ENCODE assay signal across 8 cellular contexts in the genomic region with DNA sequence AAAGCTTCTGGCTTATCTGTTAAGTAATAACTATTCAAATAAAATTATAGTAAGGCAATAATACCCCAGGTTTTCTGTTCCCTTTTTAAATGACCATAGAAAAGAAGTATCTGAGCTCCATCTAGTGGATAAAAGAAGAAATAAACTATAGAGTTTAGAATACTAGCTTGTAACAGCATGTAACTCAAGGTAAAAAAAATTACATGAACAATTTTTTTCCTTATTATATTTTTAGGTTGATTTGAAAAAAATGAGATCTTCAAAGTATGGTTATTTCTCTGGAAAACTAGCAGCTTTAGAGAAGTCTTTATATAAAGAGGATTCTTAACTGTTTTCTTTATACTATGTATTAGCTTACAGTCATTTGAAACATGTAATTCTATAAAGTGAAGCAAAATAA. TPM values are rescaled to one million over a fixed set of nuclear protein-coding genes. Genes with fewer than 3 reads are reported as not detected.
DNase-seq lines count a peak whose midpoint lies in the region; ATAC-seq lines count a peak whose summit lies in the region.

No MANE protein-coding gene starts in this region.

- no peak overlapping the region for H3K4me3 Mint-ChIP-seq in naive B cell

- H3K27ac Mint-ChIP-seq in naive B cell: no peak overlapping the region

- no peaks in the 10 kb centered on the region for H3K9me3 Mint-ChIP-seq in naive B cell

- no peaks in the 10 kb centered on the region for H3K36me3 Mint-ChIP-seq in naive B cell

- no peaks in the 10 kb centered on the region for H3K4me1 Mint-ChIP-seq in naive B cell

- ATAC-seq in GM21515 (IDR thresholded peaks at IDR 0.05; ENCODE audit: unreplicated experiment): peak; percentile 77
- ATAC-seq in naive B cell (ENCODE audit: low read depth in 2 of 2): peak; percentile 59 to 62

- peaks cover 0 to 5% (median 0%) of the 10 kb centered on the region in 3 donors for H3K27me3 Mint-ChIP-seq in naive B cell

- peak; percentile 24 for DNase-seq in DMS153 (lab: John Stamatoyannopoulos, UW)
- peak; percentile 14 for DNase-seq in HS-5 (ENCODE audit: low read depth)
- DNase-seq in NOMO-1 treated with DMSO at 0.1 percent for 48 hours (lab: John Stamatoyannopoulos, UW; ENCODE audit: unreplicated experiment): peak; percentile 71
- peak; percentile 63 for DNase-seq in dermis blood vessel endothelial cell
- peak; percentile 33 for DNase-seq in naive B cell
- DNase-seq in islet precursor cell: no peak
- DNase-seq in GM19238 (ENCODE audit: insufficient read length, low spot score): no peak

RNA-seq across cellular contexts. Expression of gene NCKAP1, which starts 58.1 kb away (rescaled TPM):
- total RNA-seq in dermis blood vessel endothelial cell: 171 and 364 TPM in 2 replicates
- polyA plus RNA-seq in naive B cell (ENCODE audit: low read depth in 6 of 6): 1 to 10 TPM in 1 of 6 donors, under 1 TPM in 1, not detected in 4; 0.19 to 1.0 TPM

Comparison
In these comparisons a context has a peak if more than half of its experiments do, and no peak if none do; other contexts are left out.
1. DNase-seq: peak in DMS153 (single experiment), HS-5 (single experiment), NOMO-1 treated with DMSO at 0.1 percent for 48 hours (single experiment), dermis blood vessel endothelial cell (single experiment) and naive B cell (single experiment); none in islet precursor cell (single experiment) and GM19238 (single experiment).